ENCODE assay signal across 2 cellular contexts in the genomic region with DNA sequence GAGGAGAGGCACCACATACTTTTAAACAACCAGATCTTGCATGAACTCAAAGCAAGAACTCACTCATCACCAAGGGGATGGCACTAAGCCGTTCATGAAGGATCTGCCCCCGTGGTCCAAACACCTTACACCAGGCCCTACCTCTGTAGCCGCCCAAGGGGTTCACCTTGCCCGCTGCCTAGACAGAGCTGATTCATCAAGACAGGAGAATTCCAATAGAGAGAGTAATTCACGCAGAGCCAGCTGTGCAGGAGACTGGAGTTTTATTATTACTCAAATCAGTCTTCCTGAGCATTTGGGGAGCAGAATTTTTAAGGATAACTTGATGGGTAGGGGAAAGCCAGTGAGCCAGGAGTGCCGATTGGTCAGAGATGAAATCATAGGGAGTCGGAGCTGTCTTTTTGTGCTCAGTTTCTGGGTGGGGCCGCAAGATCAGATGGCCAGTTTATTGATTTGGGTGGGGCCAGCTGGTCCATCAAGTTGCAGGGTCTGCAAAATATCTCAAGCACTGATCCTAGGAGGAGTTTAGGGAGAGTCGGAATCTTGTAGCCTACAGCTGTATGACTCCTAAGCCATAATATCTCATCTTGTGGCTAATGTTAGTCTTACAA.
TF ChIP-seq lines count a peak whose summit lies in the region.

No MANE protein-coding gene starts in this region.

TF ChIP-seq in IMR-90, 13 proteins besides CTCF, POLR2A, EP300 and RAD21:
- no peak for TF ChIP-seq MXI1 (IDR thresholded peaks at IDR 0.05; ENCODE audit: borderline replicate concordance, low read depth, low read length)
- TF ChIP-seq, protein P1, sequence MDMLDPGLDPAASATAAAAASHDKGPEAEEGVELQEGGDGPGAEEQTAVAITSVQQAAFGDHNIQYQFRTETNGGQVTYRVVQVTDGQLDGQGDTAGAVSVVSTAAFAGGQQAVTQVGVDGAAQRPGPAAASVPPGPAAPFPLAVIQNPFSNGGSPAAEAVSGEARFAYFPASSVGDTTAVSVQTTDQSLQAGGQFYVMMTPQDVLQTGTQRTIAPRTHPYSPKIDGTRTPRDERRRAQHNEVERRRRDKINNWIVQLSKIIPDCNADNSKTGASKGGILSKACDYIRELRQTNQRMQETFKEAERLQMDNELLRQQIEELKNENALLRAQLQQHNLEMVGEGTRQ (IDR thresholded peaks at IDR 0.05; ENCODE audit: low read depth, low read length) = no peak
- TF ChIP-seq FOS (IDR thresholded peaks at IDR 0.05; ENCODE audit: low read depth, low read length) = no peak
- TF ChIP-seq, protein P2, sequence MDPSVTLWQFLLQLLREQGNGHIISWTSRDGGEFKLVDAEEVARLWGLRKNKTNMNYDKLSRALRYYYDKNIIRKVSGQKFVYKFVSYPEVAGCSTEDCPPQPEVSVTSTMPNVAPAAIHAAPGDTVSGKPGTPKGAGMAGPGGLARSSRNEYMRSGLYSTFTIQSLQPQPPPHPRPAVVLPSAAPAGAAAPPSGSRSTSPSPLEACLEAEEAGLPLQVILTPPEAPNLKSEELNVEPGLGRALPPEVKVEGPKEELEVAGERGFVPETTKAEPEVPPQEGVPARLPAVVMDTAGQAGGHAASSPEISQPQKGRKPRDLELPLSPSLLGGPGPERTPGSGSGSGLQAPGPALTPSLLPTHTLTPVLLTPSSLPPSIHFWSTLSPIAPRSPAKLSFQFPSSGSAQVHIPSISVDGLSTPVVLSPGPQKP (IDR thresholded peaks at IDR 0.05; ENCODE audit: borderline replicate concordance, low read depth, low read length) = no peak
- TF ChIP-seq RFX5 (IDR thresholded peaks at IDR 0.05; ENCODE audit: low read depth, low read length) = no peak
- no peak for TF ChIP-seq BHLHE40 (IDR thresholded peaks at IDR 0.05; ENCODE audit: low read depth, low read length)
- no peak for TF ChIP-seq CEBPB (IDR thresholded peaks at IDR 0.05; ENCODE audit: low read depth, low read length)
- no peak for TF ChIP-seq MAZ (IDR thresholded peaks at IDR 0.05; ENCODE audit: borderline replicate concordance, low read depth, low read length)
- no peak for TF ChIP-seq NFE2L2 (IDR thresholded peaks at IDR 0.05; ENCODE audit: low read depth, low read length)
- no peak for TF ChIP-seq SMC3 (IDR thresholded peaks at IDR 0.05; ENCODE audit: low read depth, low read length)
- no peak for TF ChIP-seq MAFK (IDR thresholded peaks at IDR 0.05; ENCODE audit: low read depth, low read length)
- no peak for TF ChIP-seq RCOR1 (IDR thresholded peaks at IDR 0.05; ENCODE audit: insufficient replicate concordance, low read length)
- TF ChIP-seq CHD1 (IDR thresholded peaks at IDR 0.05; ENCODE audit: low read depth, low read length) = no peak

TF ChIP-seq in H1, 55 proteins besides CTCF, POLR2A, EP300 and RAD21:
- TF ChIP-seq, protein P3, sequence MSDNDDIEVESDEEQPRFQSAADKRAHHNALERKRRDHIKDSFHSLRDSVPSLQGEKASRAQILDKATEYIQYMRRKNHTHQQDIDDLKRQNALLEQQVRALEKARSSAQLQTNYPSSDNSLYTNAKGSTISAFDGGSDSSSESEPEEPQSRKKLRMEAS (IDR thresholded peaks at IDR 0.05) = no peak
- TF ChIP-seq EZH2 (IDR thresholded peaks at IDR 0.05; ENCODE audit: low read depth, low read length, severe bottlenecking) (no peak), NRF1 (IDR thresholded peaks at IDR 0.05; ENCODE audit: low read depth, low read length) (no peak), CEBPB (IDR thresholded peaks at IDR 0.05; ENCODE audit: low read depth, low read length) (no peak), RNF2 (IDR thresholded peaks at IDR 0.05; ENCODE audit: borderline replicate concordance, low read depth, low read length, missing control alignments, poor library complexity, severe bottlenecking) (no peak), GTF2F1 (IDR thresholded peaks at IDR 0.05; ENCODE audit: borderline replicate concordance, low read depth, low read length) (no peak), CBX8 (IDR thresholded peaks at IDR 0.05; ENCODE audit: borderline replicate concordance, low read depth, low read length) (no peak), YY1 (IDR thresholded peaks at IDR 0.05; ENCODE audit: low read depth, low read length) (no peak), ZNF274 (IDR thresholded peaks at IDR 0.05; ENCODE audit: borderline replicate concordance, extremely low read depth, low read length) (no peak), TBP (IDR thresholded peaks at IDR 0.05; ENCODE audit: low read depth, low read length) (no peak), KDM1A (IDR thresholded peaks at IDR 0.05; ENCODE audit: borderline replicate concordance, low read length) (no peak)
